Comparison of ENCODE assay signal across 11 cellular contexts in genomic region chr17:45345554-45346254, GRCh38. TPM values are rescaled to one million over a fixed set of nuclear protein-coding genes. Genes with fewer than 3 reads are reported as not detected.
DNase-seq lines count a peak whose midpoint lies in the region; ATAC-seq and TF ChIP-seq lines count a peak whose summit lies in the region.
"Had no signal": no experiment of that assay in that cellular context is flagged by ENCODE, and none has a peak within 500 bp of the region (broad histone marks: within the 10 kb centered on the region; RNA-seq: fewer than 3 reads in every experiment).

No MANE protein-coding gene starts in this region.

- no peak overlapping the region for H2BK15ac ChIP-seq in mesenchymal stem cell (ENCODE audit: low read depth, poor library complexity, severe bottlenecking)

- no TSS peak for BruUV-seq in mammary epithelial cell (replicated peaks; lab: Mats Ljungman, UMichigan)

- no peak overlapping the region for H3K9ac ChIP-seq in mammary epithelial cell (ENCODE audit: insufficient read depth, low read length)
- peak overlapping the region; percentile 68 for H3K9ac ChIP-seq in mesenchymal stem cell (ENCODE audit: low read length)
- H3K9ac ChIP-seq: BLaER1 treated with 17β-estradiol and CSF1 and Interleukin-3, amounts not matched to agents 10 nM and 100 nM had no signal

- no peaks in the 10 kb centered on the region for H3K36me3 ChIP-seq in breast epithelium
- no peaks in the 10 kb centered on the region for H3K36me3 ChIP-seq in mammary epithelial cell (ENCODE audit: insufficient read depth, low read length)
- no peaks in the 10 kb centered on the region for H3K36me3 ChIP-seq in mesenchymal stem cell (ENCODE audit: control insufficient read depth in 1 of 2, insufficient read depth in 2 of 2, low read depth in 1 of 2, low read length in 2 of 2)
- no peaks in the 10 kb centered on the region for H3K36me3 ChIP-seq in uterus
- H3K36me3 ChIP-seq: BLaER1 treated with 17β-estradiol and CSF1 and Interleukin-3, amounts not matched to agents 10 nM and 100 nM had no signal

- CTCF ChIA-PET in mammary epithelial cell (lab: Charles Lee; ENCODE audit: low non-redundant PET) = no interaction called here

- no peak overlapping the region for H2BK5ac ChIP-seq in mesenchymal stem cell (ENCODE audit: low read depth, low read length, poor library complexity, severe bottlenecking)

- H3K27me3 ChIP-seq in breast epithelium (no peaks in the 10 kb centered on the region), mammary epithelial cell (ENCODE audit: insufficient read depth, low read length) (no peaks in the 10 kb centered on the region), mesenchymal stem cell (ENCODE audit: control insufficient read depth in 1 of 2, insufficient read depth in 1 of 2, low read length in 2 of 2) (no peaks in the 10 kb centered on the region), uterus (no peaks in the 10 kb centered on the region)
- H3K27me3 ChIP-seq: BLaER1 treated with 17β-estradiol and CSF1 and Interleukin-3, amounts not matched to agents 10 nM and 100 nM had no signal

- H3K79me2 ChIP-seq in mammary epithelial cell (ENCODE audit: insufficient read depth, low read length) = no peaks in the 10 kb centered on the region

- no peak overlapping the region for H3K23ac ChIP-seq in mesenchymal stem cell (ENCODE audit: low read length in 2 of 2)

- peaks cover 3% of the 10 kb centered on the region for H3K79me1 ChIP-seq in mesenchymal stem cell (replicated peaks; ENCODE audit: low read length, poor library complexity, severe bottlenecking)

- no peak overlapping the region for H3K14ac ChIP-seq in mesenchymal stem cell (ENCODE audit: low read length in 2 of 2)

- peaks cover 26% of the 10 kb centered on the region for H3K27me3 Mint-ChIP-seq in brain

- H2AK5ac ChIP-seq in mesenchymal stem cell (ENCODE audit: low read length, severe bottlenecking) = peak overlapping the region; percentile 31

- peak overlapping the region in 3 of 5 experiments; percentile 71 to 94 (median 77) for H3K27ac Mint-ChIP-seq in brain
- H3K27ac Mint-ChIP-seq: activated naive CD8-positive, alpha-beta T cell treated with anti-CD3 and anti-CD28 coated beads, Interleukin-2, amount 10 ng/mL, durations not matched to agents 7 days and 5 days had no signal

- H2AFZ ChIP-seq in mammary epithelial cell (ENCODE audit: low read depth, low read length) (no peak overlapping the region), mesenchymal stem cell (ENCODE audit: low read depth, low read length) (no peak overlapping the region)

- peak overlapping the region; percentile 71 for H4K8ac ChIP-seq in mesenchymal stem cell (ENCODE audit: low read length)

- in situ Hi-C loops in mammary epithelial cell (cut with MboI; ENCODE audit: low sequenced_read_pairs in 2 of 2) = no loop called here

- no peak overlapping the region for H3K4me2 ChIP-seq in mammary epithelial cell (ENCODE audit: insufficient read depth, low read depth, low read length)
- H3K4me2 ChIP-seq in mesenchymal stem cell (ENCODE audit: low read length, poor library complexity, severe bottlenecking) = no peak overlapping the region

- H3K4me1 Mint-ChIP-seq in brain = peaks cover 33% of the 10 kb centered on the region

- H4K91ac ChIP-seq in mesenchymal stem cell (ENCODE audit: low read length) = no peak overlapping the region

- intact Hi-C loops in breast epithelium (cut with DNase I; ENCODE audit: low total_unique reads) = no loop called here
- intact Hi-C loops in mammary epithelial cell (cut with micrococcal nuclease) = no loop called here
- intact Hi-C loops in uterus (cut with DNase I; ENCODE audit: low total_unique reads) = no loop called here

- peak overlapping the region in 1 of 2 experiments; percentile 0 for H3K18ac ChIP-seq in mesenchymal stem cell (ENCODE audit: low read depth in 1 of 2, low read length in 2 of 2)

- 67% methylated on average over 3 of the region's 3 CpGs for WGBS in mammary epithelial cell (ENCODE audit: low coverage, missing lambda C conversion rate)
- 26% methylated on average over 3 of the region's 3 CpGs for WGBS in mesenchymal stem cell

- no peak for ATAC-seq in GM21381 (IDR thresholded peaks at IDR 0.05; ENCODE audit: unreplicated experiment)

- H3K4me1 ChIP-seq in breast epithelium (peaks cover 0 to 4% of the 10 kb centered on the region in 2 donors), mammary epithelial cell (ENCODE audit: insufficient read depth, low read length) (peaks cover 8% of the 10 kb centered on the region), mesenchymal stem cell (ENCODE audit: control insufficient read depth, insufficient read depth, low read depth, low read length) (peaks cover 23% of the 10 kb centered on the region), uterus (no peaks in the 10 kb centered on the region)

- peak overlapping the region in 1 of 2 experiments; percentile 67 for H2BK12ac ChIP-seq in mesenchymal stem cell (ENCODE audit: low read length in 2 of 2)

- no peaks in the 10 kb centered on the region for H3K36me3 Mint-ChIP-seq in brain
- H3K36me3 Mint-ChIP-seq: activated naive CD8-positive, alpha-beta T cell treated with anti-CD3 and anti-CD28 coated beads, Interleukin-2, amount 10 ng/mL, durations not matched to agents 7 days and 5 days had no signal

- DNase-seq in breast epithelium (ENCODE audit: low spot score in 2 of 2) (peak in 1 of 2 donors; percentile 0), mammary epithelial cell (no peak), mesenchymal stem cell (peak; percentile 69), uterus (peak in 1 of 2 donors; percentile 24), SKM-1 treated with dmso at 0.1 percent for 144 hours (lab: John Stamatoyannopoulos, UW; ENCODE audit: unreplicated experiment) (no peak), pons (ENCODE audit: low spot score) (no peak)
- DNase-seq: activated naive CD8-positive, alpha-beta T cell treated with anti-CD3 and anti-CD28 coated beads, Interleukin-2, amount 10 ng/mL, durations not matched to agents 7 days and 5 days; NCI-H1105 had no signal

- H3K27ac ChIP-seq in breast epithelium (peak overlapping the region; percentile 40 to 84), mammary epithelial cell (ENCODE audit: insufficient read depth, low read depth, low read length) (no peak overlapping the region), mesenchymal stem cell (ENCODE audit: low read length, poor library complexity, severe bottlenecking) (peak overlapping the region; percentile 43), uterus (peak overlapping the region; percentile 62 to 64)

- dilution Hi-C loops in mammary epithelial cell (cut with HindIII; ENCODE audit: low sequenced_read_pairs) = no loop called here

- peaks cover 0 to 3% (median 0%) of the 10 kb centered on the region in 5 experiments for H3K9me3 Mint-ChIP-seq in brain
- H3K9me3 Mint-ChIP-seq: activated naive CD8-positive, alpha-beta T cell treated with anti-CD3 and anti-CD28 coated beads, Interleukin-2, amount 10 ng/mL, durations not matched to agents 7 days and 5 days had no signal

- peak overlapping the region in 1 of 5 experiments; percentile 10 for H3K4me3 Mint-ChIP-seq in brain
- H3K4me3 Mint-ChIP-seq: activated naive CD8-positive, alpha-beta T cell treated with anti-CD3 and anti-CD28 coated beads, Interleukin-2, amount 10 ng/mL, durations not matched to agents 7 days and 5 days had no signal

- no peak overlapping the region for H2BK120ac ChIP-seq in mesenchymal stem cell (ENCODE audit: low read depth, low read length)

- H3K4me3 ChIP-seq in breast epithelium = no peak overlapping the region
- H3K4me3 ChIP-seq in mammary epithelial cell (replicated peaks in 1 of 3; ENCODE audit: insufficient read depth in 1 of 3, low read depth in 2 of 3, low read length in 3 of 3) = no peak overlapping the region
- H3K4me3 ChIP-seq in mesenchymal stem cell (ENCODE audit: insufficient read depth in 1 of 2, low read depth in 1 of 2, low read length in 2 of 2) = peak overlapping the region in 1 of 2 experiments; percentile 22
- H3K4me3 ChIP-seq in uterus = no peak overlapping the region
- H3K4me3 ChIP-seq: BLaER1 treated with 17β-estradiol and CSF1 and Interleukin-3, amounts not matched to agents 10 nM and 100 nM had no signal

- H3K4ac ChIP-seq in mesenchymal stem cell (ENCODE audit: low read depth in 1 of 2, low read length in 2 of 2) = no peak overlapping the region

- TF ChIP-seq CTCF in breast epithelium (IDR thresholded peaks at IDR 0.05) = no peak
- TF ChIP-seq CTCF in mammary epithelial cell (conservative IDR thresholded peaks at IDR 0.05 in 1 of 2, IDR thresholded peaks at IDR 0.05 in 1 of 2; ENCODE audit: extremely low read depth in 1 of 2, insufficient read depth in 1 of 2, low read depth in 1 of 2, low read length in 2 of 2) = no peak
- no peak for TF ChIP-seq CTCF in brain (conservative IDR thresholded peaks at IDR 0.05)
- TF ChIP-seq CTCF in uterus (IDR thresholded peaks at IDR 0.05) = no peak

- no peaks in the 10 kb centered on the region for H3K9me3 ChIP-seq in breast epithelium
- H3K9me3 ChIP-seq in mammary epithelial cell (replicated peaks; ENCODE audit: insufficient read depth, low read length) = no peaks in the 10 kb centered on the region
- no peaks in the 10 kb centered on the region for H3K9me3 ChIP-seq in mesenchymal stem cell (ENCODE audit: control insufficient read depth, low read length)
- H3K9me3 ChIP-seq in uterus = no peaks in the 10 kb centered on the region
- H3K9me3 ChIP-seq: BLaER1 treated with 17β-estradiol and CSF1 and Interleukin-3, amounts not matched to agents 10 nM and 100 nM had no signal

- H4K20me1 ChIP-seq in mammary epithelial cell (ENCODE audit: insufficient read depth, low read length) = no peaks in the 10 kb centered on the region
- H4K20me1 ChIP-seq: BLaER1 treated with 17β-estradiol and CSF1 and Interleukin-3, amounts not matched to agents 10 nM and 100 nM had no signal

- TF ChIP-seq POLR2A in breast epithelium (IDR thresholded peaks at IDR 0.05) (no peak), uterus (IDR thresholded peaks at IDR 0.05) (no peak)

RNA-seq across cellular contexts. Expression of gene MAP3K14, which starts 28.9 kb away (rescaled TPM):
- total RNA-seq in breast epithelium (10 to 100 TPM in 1 of 3 donors, 1 to 10 TPM in 2; 4.3 to 12.3 (median 6.9) TPM), mammary epithelial cell (10 to 100 TPM in 1 of 2 donors, 1 to 10 TPM in 1; 5.2 to 11.6 TPM), uterus (10 to 100 TPM in 1 of 4 donors, 1 to 10 TPM in 3; 1.0 to 22.1 (median 4.9) TPM)
- polyA plus RNA-seq in mammary epithelial cell (9.3 TPM), brain (ENCODE audit: insufficient read depth, low read depth, low replicate concordance) (6.8 TPM)
- polyA minus RNA-seq in mammary epithelial cell = 9.1 TPM
- 1.1 TPM for polyA plus RNA-seq in mesenchymal stem cell (2013, experiment 1 of 2)
- 1.4 TPM for polyA plus RNA-seq in mesenchymal stem cell (2013, experiment 2 of 2)
